In genomic region chr9:112078432-112078831, GRCh38 we compare ENCODE assay signal across 13 cellular contexts.
DNase-seq lines count a peak whose midpoint lies in the region; ATAC-seq and TF ChIP-seq lines count a peak whose summit lies in the region.
"Had no signal": no experiment of that assay in that cellular context is flagged by ENCODE, and none has a peak within 500 bp of the region (broad histone marks: within the 10 kb centered on the region; RNA-seq: fewer than 3 reads in every experiment).

No MANE protein-coding gene starts in this region.

- no peak for TF ChIP-seq CTCF in OCI-LY7 (conservative IDR thresholded peaks at IDR 0.05; ENCODE audit: low read length)
- no peak for TF ChIP-seq CTCF in upper lobe of right lung (IDR thresholded peaks at IDR 0.05)
- no peak for TF ChIP-seq CTCF in gastroesophageal sphincter (IDR thresholded peaks at IDR 0.05)

- BruUV-seq in OCI-LY7 (replicated peaks; lab: Mats Ljungman, UMichigan) = no TSS peak

- H3K36me3 ChIP-seq in OCI-LY7 (ENCODE audit: insufficient read depth, low read length) = no peaks in the 10 kb centered on the region
- no peaks in the 10 kb centered on the region for H3K36me3 ChIP-seq in upper lobe of right lung
- H3K36me3 ChIP-seq in gastroesophageal sphincter = no peaks in the 10 kb centered on the region

- H3K4me1 ChIP-seq in OCI-LY7 (ENCODE audit: insufficient read depth, low read length, poor library complexity, severe bottlenecking) = peaks cover 8% of the 10 kb centered on the region
- H3K4me1 ChIP-seq in upper lobe of right lung = peaks cover 12% of the 10 kb centered on the region
- H3K4me1 ChIP-seq in gastroesophageal sphincter = peaks cover 0 to 29% (median 15%) of the 10 kb centered on the region in 3 donors

- H3K27ac ChIP-seq in OCI-LY7 (ENCODE audit: low read depth, low read length, poor library complexity, severe bottlenecking) = no peak overlapping the region
- no peak overlapping the region for H3K27ac ChIP-seq in upper lobe of right lung
- peak overlapping the region in 1 of 4 donors; percentile 47 for H3K27ac ChIP-seq in gastroesophageal sphincter
- H3K27ac ChIP-seq: 22Rv1 had no signal

- POLR2A ChIA-PET in OCI-LY7 (lab: Charles Lee) = interaction anchor here (0.6 to 0.7 kb wide), 2 partner anchors 306 to 379 kb away, joined by 3 to 7 read pairs; no protein-coding TSS in a partner anchor

- WGBS in gastroesophageal sphincter (ENCODE audit: low coverage in 1 of 2), 2 donors = 84 to 89% methylated on average over 6 of the region's 6 CpGs

- H3K4me2 ChIP-seq in OCI-LY7 (ENCODE audit: low read length) = 0 out of 2 replicates have a peak overlapping the region, but pooled peaks have one; percentile 20

- H3K79me2 ChIP-seq in OCI-LY7 (ENCODE audit: insufficient read depth, low read depth, low read length) = no peaks in the 10 kb centered on the region

- H3K9me3 ChIP-seq in OCI-LY7 (ENCODE audit: low read length) (no peaks in the 10 kb centered on the region), upper lobe of right lung (no peaks in the 10 kb centered on the region), gastroesophageal sphincter (no peaks in the 10 kb centered on the region)

- CTCF ChIA-PET in OCI-LY7 (lab: Charles Lee; ENCODE audit: unreplicated experiment) = no interaction called here

- no peak for TF ChIP-seq EP300 in gastroesophageal sphincter (IDR thresholded peaks at IDR 0.05)

- H2AFZ ChIP-seq in OCI-LY7 (ENCODE audit: low read length) = no peak overlapping the region

- H3K27me3 ChIP-seq in upper lobe of right lung (no peaks in the 10 kb centered on the region), gastroesophageal sphincter (no peaks in the 10 kb centered on the region)

- no peak for TF ChIP-seq POLR2A in gastroesophageal sphincter (IDR thresholded peaks at IDR 0.05)

- DNase-seq in NOMO-1 (lab: John Stamatoyannopoulos, UW; ENCODE audit: unreplicated experiment in 2 of 2) = peak; percentile 17 to 45
- no peak for DNase-seq in NOMO-1 treated with dmso at 0.1 percent for 144 hours (lab: John Stamatoyannopoulos, UW; ENCODE audit: unreplicated experiment)
- DNase-seq in OCI-LY7 (ENCODE audit: low spot score) = peak; percentile 36
- no peak for DNase-seq in upper lobe of right lung
- no peak for DNase-seq in hypothalamus (lab: John Stamatoyannopoulos, UW)
- DNase-seq: activated gamma-delta T cell treated with Interleukin-2 at 50 U/mL for 16 hours, DMS79 treated with DMSO at 0.1 percent for 48 hours, midbrain, NCI-H1105 had no signal

- H3K4me3 ChIP-seq in OCI-LY7 (ENCODE audit: low read depth, low read length, poor library complexity, severe bottlenecking) (no peak overlapping the region), upper lobe of right lung (no peak overlapping the region), gastroesophageal sphincter (no peak overlapping the region)

- ATAC-seq in HG03108 (IDR thresholded peaks at IDR 0.05; ENCODE audit: unreplicated experiment) (peak; percentile 67), upper lobe of right lung (peak; percentile 60), HG03139 (IDR thresholded peaks at IDR 0.05; ENCODE audit: unreplicated experiment) (no peak), gastroesophageal sphincter (no peak)

- H3K9me2 ChIP-seq in OCI-LY7 (ENCODE audit: insufficient read depth, low read length) = no peaks in the 10 kb centered on the region

- no peaks in the 10 kb centered on the region for H4K20me1 ChIP-seq in OCI-LY7 (ENCODE audit: insufficient read depth, low read length)

- intact Hi-C loops in OCI-LY7 (cut with micrococcal nuclease; ENCODE audit: unreplicated experiment) (loop anchor here (10.0 kb wide), 3 partner anchors 154 to 484 kb away; partner anchors contain the start of genes PTGR1 and UGCG), upper lobe of right lung (cut with DNase I) (no loop called here)

Comparison
In these comparisons a context has a peak if more than half of its experiments do, and no peak if none do; other contexts are left out.
1. DNase-seq: peak in NOMO-1 (2 of 2) and OCI-LY7 (single experiment); none in NOMO-1 treated with dmso at 0.1 percent for 144 hours (single experiment), upper lobe of right lung (single experiment) and hypothalamus (0 of 51).
2. ATAC-seq: peak in HG03108 (single experiment) and upper lobe of right lung (single experiment); none in HG03139 (single experiment) and gastroesophageal sphincter (single experiment).